ENCODE assay signal across 10 cellular contexts in the genomic region with DNA sequence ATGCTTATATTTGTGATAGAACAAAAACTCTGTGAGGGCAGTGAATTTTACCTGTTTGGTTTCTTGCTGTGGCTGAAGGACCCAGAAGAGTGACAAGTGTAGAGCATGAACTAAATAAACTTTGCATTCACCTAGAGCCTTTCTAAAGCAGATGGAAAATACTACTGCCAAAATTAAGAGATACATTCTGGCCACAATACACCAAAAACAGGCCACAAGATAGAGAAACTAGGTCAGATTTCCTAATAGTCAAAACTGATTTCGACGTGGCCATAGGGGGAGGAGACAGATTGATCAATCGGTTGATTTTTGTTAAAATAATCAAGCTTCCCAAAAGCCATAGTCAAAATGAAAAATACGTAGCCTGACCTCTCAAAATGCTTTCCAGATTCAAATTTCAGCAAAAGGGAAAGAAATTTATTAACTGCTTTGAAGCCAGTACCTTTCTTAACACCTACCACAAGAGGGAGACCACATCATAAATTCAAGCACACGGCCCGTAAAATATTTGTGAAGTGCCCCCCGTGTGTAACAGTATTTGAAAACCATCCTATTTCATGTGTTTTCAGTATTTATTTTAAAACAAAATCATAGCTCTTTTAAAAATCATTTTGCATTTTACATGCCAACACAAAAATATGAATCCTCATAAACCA.
DNase-seq lines count a peak whose midpoint lies in the region; ATAC-seq and TF ChIP-seq lines count a peak whose summit lies in the region.
"Had no signal": no experiment of that assay in that cellular context is flagged by ENCODE, and none has a peak within 500 bp of the region (broad histone marks: within the 10 kb centered on the region; RNA-seq: fewer than 3 reads in every experiment).

No MANE protein-coding gene starts in this region.

- DNase-seq in DMS 273 (lab: John Stamatoyannopoulos, UW; ENCODE audit: unreplicated experiment) (peak; percentile 52), DMS 273 treated with DMSO at 0.1 percent for 48 hours (lab: John Stamatoyannopoulos, UW) (no peak), NCI-H774 (lab: John Stamatoyannopoulos, UW) (peak; percentile 34), fibroblast of lung (ENCODE audit: low read depth in 2 of 2) (peak; percentile 15 to 41), retinal pigment epithelial cell (ENCODE audit: low read depth) (no peak), dorsolateral prefrontal cortex (no peak), sigmoid colon (no peak)
- DNase-seq: T1000 had no signal

- 58 to 61% methylated on average over 7 of the region's 7 CpGs for WGBS in sigmoid colon, 2 donors

- H3K4me1 ChIP-seq in fibroblast of lung (ENCODE audit: control insufficient read depth, extremely low read depth, insufficient read depth, low read length) (no peaks in the 10 kb centered on the region), sigmoid colon (peaks cover 0 to 6% (median 0%) of the 10 kb centered on the region in 4 donors)

- no peaks in the 10 kb centered on the region for H3K27me3 ChIP-seq in fibroblast of lung (ENCODE audit: control insufficient read depth, insufficient read depth, low read length)
- peaks cover 0 to 7% (median 0%) of the 10 kb centered on the region in 45 donors for H3K27me3 ChIP-seq in dorsolateral prefrontal cortex
- H3K27me3 ChIP-seq in sigmoid colon: no peaks in the 10 kb centered on the region

- no peaks in the 10 kb centered on the region for H4K20me1 ChIP-seq in fibroblast of lung (ENCODE audit: control insufficient read depth, extremely low read depth, insufficient read depth, low read length)

- intact Hi-C loops in dorsolateral prefrontal cortex (cut with DNase I) (loop anchor here in 1 of 2 donors (10.0 kb wide), 1 partner anchor 129 kb away; a partner anchor contains a TSS), sigmoid colon (cut with DNase I) (no loop called here)

- TF ChIP-seq EP300 in sigmoid colon (IDR thresholded peaks at IDR 0.05): no peak

- H3K79me2 ChIP-seq in fibroblast of lung (ENCODE audit: control insufficient read depth, insufficient read depth, low read length): no peaks in the 10 kb centered on the region

- no peaks in the 10 kb centered on the region for H3K9me3 ChIP-seq in fibroblast of lung (ENCODE audit: control insufficient read depth, insufficient read depth, low read depth, low read length)
- no peaks in the 10 kb centered on the region for H3K9me3 ChIP-seq in sigmoid colon

- H3K9ac ChIP-seq in fibroblast of lung (ENCODE audit: insufficient read depth, low read length): no peak overlapping the region

- no peak for TF ChIP-seq POLR2A in sigmoid colon (IDR thresholded peaks at IDR 0.05)

- peak; percentile 21 to 48 for TF ChIP-seq CTCF in fibroblast of lung (conservative IDR thresholded peaks at IDR 0.05 in 1 of 2, IDR thresholded peaks at IDR 0.05 in 1 of 2; ENCODE audit: low read depth in 1 of 2, low read length in 2 of 2)
- peak; percentile 60 for TF ChIP-seq CTCF in retinal pigment epithelial cell (conservative IDR thresholded peaks at IDR 0.05; ENCODE audit: low read depth, low read length)
- TF ChIP-seq CTCF in dorsolateral prefrontal cortex (IDR thresholded peaks at IDR 0.05 in 54 of 56, conservative IDR thresholded peaks at IDR 0.05 in 2 of 56; ENCODE audit: low read depth in 1 of 56, partially characterized antibody in 56 of 56): peak in 21 of 56 donors; percentile 7 to 37 (median 18)
- TF ChIP-seq CTCF in sigmoid colon (IDR thresholded peaks at IDR 0.05): no peak

- no peak overlapping the region for H2AFZ ChIP-seq in fibroblast of lung (ENCODE audit: low read length)

- no peak overlapping the region for H3K27ac ChIP-seq in fibroblast of lung (ENCODE audit: insufficient read depth, low read length)
- H3K27ac ChIP-seq in dorsolateral prefrontal cortex: no peak overlapping the region
- no peak overlapping the region for H3K27ac ChIP-seq in sigmoid colon
- H3K27ac ChIP-seq: 22Rv1 had no signal

- H3K4me3 ChIP-seq in fibroblast of lung (replicated peaks in 1 of 4; ENCODE audit: control extremely low read depth in 1 of 4, insufficient read depth in 1 of 4, low read depth in 3 of 4, low read length in 4 of 4) (no peak overlapping the region), retinal pigment epithelial cell (ENCODE audit: low read length) (no peak overlapping the region), dorsolateral prefrontal cortex (no peak overlapping the region), sigmoid colon (no peak overlapping the region)

- H3K4me2 ChIP-seq in fibroblast of lung (ENCODE audit: extremely low read depth, insufficient read depth, low read length): no peak overlapping the region

- no peaks in the 10 kb centered on the region for H3K36me3 ChIP-seq in fibroblast of lung (ENCODE audit: control insufficient read depth, insufficient read depth, low read length)
- no peaks in the 10 kb centered on the region for H3K36me3 ChIP-seq in sigmoid colon

- no peak for ATAC-seq in GM19035 (IDR thresholded peaks at IDR 0.05; ENCODE audit: unreplicated experiment)

Comparison
In these comparisons a context has a peak if more than half of its experiments do, and no peak if none do; other contexts are left out.
1. DNase-seq: peak in DMS 273 (single experiment), NCI-H774 (single experiment) and fibroblast of lung (2 of 2); none in DMS 273 treated with DMSO at 0.1 percent for 48 hours (single experiment), retinal pigment epithelial cell (single experiment), dorsolateral prefrontal cortex (0 of 10) and sigmoid colon (single experiment).
2. CTCF ChIP-seq: peak in fibroblast of lung (2 of 2) and retinal pigment epithelial cell (single experiment); none in sigmoid colon (0 of 4).